Comparison of ENCODE assay signal across 1 cellular context in the genomic region with DNA sequence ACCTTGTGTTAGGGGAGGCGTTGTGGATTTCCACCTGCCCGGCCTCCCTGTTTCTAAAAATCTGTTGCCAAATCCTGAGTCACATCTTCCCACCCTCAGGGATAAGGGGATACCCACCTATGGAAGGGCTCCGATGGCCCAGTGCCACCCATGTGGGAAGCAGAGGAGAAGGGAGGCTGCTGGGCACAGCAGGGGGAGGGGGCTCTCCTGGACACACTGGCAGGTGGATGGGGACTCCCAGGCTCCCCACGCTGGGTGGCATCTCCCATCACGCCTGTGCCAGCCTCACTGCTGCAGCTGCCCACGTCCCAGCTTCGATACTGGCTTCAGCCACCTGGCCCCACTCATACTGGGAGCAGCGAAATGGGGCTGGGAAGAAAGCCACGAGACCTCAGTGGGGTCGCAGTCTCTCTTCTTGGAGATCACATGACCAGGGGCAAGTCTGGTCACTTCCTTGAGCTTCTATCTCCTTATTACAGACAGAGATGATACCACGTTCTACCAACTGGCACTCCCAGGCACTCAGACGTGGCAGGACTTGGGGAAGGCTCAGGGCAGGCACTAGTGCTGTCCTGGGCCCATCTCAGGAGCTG.
TF ChIP-seq lines count a peak whose summit lies in the region.

No MANE protein-coding gene starts in this region.

TF ChIP-seq in IMR-90, 13 proteins besides CTCF, POLR2A, EP300 and RAD21:
- no peak for TF ChIP-seq CHD1 (IDR thresholded peaks at IDR 0.05; ENCODE audit: low read depth, low read length)
- TF ChIP-seq SMC3 (IDR thresholded peaks at IDR 0.05; ENCODE audit: low read depth, low read length): no peak
- TF ChIP-seq FOS (IDR thresholded peaks at IDR 0.05; ENCODE audit: low read depth, low read length): no peak
- TF ChIP-seq BHLHE40 (IDR thresholded peaks at IDR 0.05; ENCODE audit: low read depth, low read length): no peak
TF ChIP-seq in IMR-90: peak in this region for 0.
